23 cellular contexts compared by ENCODE assay signal in the genomic region with DNA sequence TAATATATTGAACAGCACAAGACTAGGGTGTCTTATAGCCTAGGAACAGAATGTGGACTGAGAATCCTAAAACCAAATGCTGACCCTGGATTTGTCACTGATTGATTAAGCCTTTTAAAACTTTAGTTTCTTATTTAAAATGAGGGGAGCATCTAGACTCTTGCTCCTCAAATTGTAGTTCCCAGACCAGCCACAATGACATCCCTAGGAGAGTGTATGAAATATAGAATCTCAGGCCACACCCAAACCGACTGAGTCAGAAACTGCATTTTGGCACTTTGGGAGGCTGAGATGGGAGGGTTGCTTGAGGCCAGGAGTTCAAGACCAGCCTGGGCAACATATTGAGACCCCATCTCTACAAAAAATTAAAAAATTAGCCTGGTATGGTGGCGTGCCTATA.
"Had no signal": no experiment of that assay in that cellular context is flagged by ENCODE, and none has a peak within 500 bp of the region (broad histone marks: within the 10 kb centered on the region; RNA-seq: fewer than 3 reads in every experiment).

No MANE protein-coding gene starts in this region.

- H3K4me3 Mint-ChIP-seq: activated B cell treated with CpG ODN at 0.5 μM for 24 hours; activated CD8-positive, alpha-beta T cell treated with anti-CD3 and anti-CD28 coated beads for 36 hours; activated naive CD8-positive, alpha-beta T cell; activated T-cell treated with anti-CD3 and anti-CD28 coated beads, Interleukin-2, amount 50 U/mL, for 4 hours; natural killer cell treated with Interleukin-12 subunit alpha and Interleukin-12 subunit beta and Interleukin-15 and Interleukin-18, amount 100 ng/mL, for 72 hours; stimulated activated naive B cell treated with anti-CD40 and anti-IgM and Interleukin-4, amounts not matched to agents 10 μg/mL and 1 μg/mL and 100 μg/mL, for 72 hours; T-helper 2 cell treated with Interferon-gamma antibody and Interleukin-4, amounts not matched to agents 5 μg/mL and 100 μg/mL, for 36 hours had no signal

- H3K36me3 ChIP-seq: esophagus squamous epithelium had no signal

- ATAC-seq: activated CD8-positive, alpha-beta T cell treated with anti-CD3 and anti-CD28 coated beads for 36 hours; activated T-cell treated with anti-CD3 and anti-CD28 coated beads, Interleukin-2, amount 50 U/mL, for 4 hours; body of pancreas; left cardiac atrium; left ventricle myocardium superior; mucosa of descending colon; natural killer cell treated with Interleukin-12 subunit alpha and Interleukin-12 subunit beta and Interleukin-15 and Interleukin-18, amount 100 ng/mL, for 72 hours; stimulated activated naive B cell treated with anti-CD40 and anti-IgM and Interleukin-4, amounts not matched to agents 10 μg/mL and 1 μg/mL and 100 μg/mL, for 72 hours; upper lobe of right lung had no signal

- H3K27me3 ChIP-seq: body of pancreas, esophagus squamous epithelium, right atrium auricular region, stomach, thyroid gland, upper lobe of right lung had no signal

- DNase-seq: activated B cell treated with CpG ODN at 0.5 μM for 24 hours; activated CD4-positive, alpha-beta T cell treated with anti-CD3 and anti-CD28 coated beads, Interleukin-2, amount 50 U/mL, for 1 hour; activated CD8-positive, alpha-beta T cell treated with anti-CD3 and anti-CD28 coated beads for 36 hours; activated naive CD4-positive, alpha-beta T cell; activated T-cell treated with anti-CD3 and anti-CD28 coated beads, Interleukin-2, amount 50 U/mL, for 4 hours; aorta; body of pancreas; cerebellar nuclear complex; cortex of kidney; esophagus squamous epithelium; left cardiac atrium; left ventricle myocardium superior; mucosa of descending colon; stimulated activated CD4-positive, alpha-beta T cell treated with anti-CD3 and anti-CD28 coated beads, Interleukin-1b, Interleukin-23, amount 100 ng/mL, for 48 hours; stimulated activated naive B cell treated with anti-CD40 and anti-IgM and Interleukin-4, amounts not matched to agents 10 μg/mL and 1 μg/mL and 100 μg/mL, for 72 hours; stomach; thyroid gland; upper lobe of right lung had no signal

- H3K27ac Mint-ChIP-seq: activated B cell treated with CpG ODN at 0.5 μM for 24 hours; activated CD8-positive, alpha-beta T cell treated with anti-CD3 and anti-CD28 coated beads for 36 hours; activated naive CD8-positive, alpha-beta T cell; natural killer cell treated with Interleukin-12 subunit alpha and Interleukin-12 subunit beta and Interleukin-15 and Interleukin-18, amount 100 ng/mL, for 72 hours; stimulated activated naive B cell treated with anti-CD40 and anti-IgM and Interleukin-4, amounts not matched to agents 10 μg/mL and 1 μg/mL and 100 μg/mL, for 72 hours; T-helper 2 cell treated with Interferon-gamma antibody and Interleukin-4, amounts not matched to agents 5 μg/mL and 100 μg/mL, for 36 hours had no signal

- H3K4me3 ChIP-seq: body of pancreas, esophagus squamous epithelium, mucosa of descending colon, right atrium auricular region, smooth muscle cell, stomach, thyroid gland, upper lobe of right lung had no signal

- H3K9me3 ChIP-seq: body of pancreas, esophagus squamous epithelium, mucosa of descending colon, right atrium auricular region, stomach, thyroid gland, upper lobe of right lung had no signal

- H3K9me3 Mint-ChIP-seq: activated B cell treated with CpG ODN at 0.5 μM for 24 hours; activated CD8-positive, alpha-beta T cell treated with anti-CD3 and anti-CD28 coated beads for 36 hours; activated T-cell treated with anti-CD3 and anti-CD28 coated beads, Interleukin-2, amount 50 U/mL, for 4 hours; natural killer cell treated with Interleukin-12 subunit alpha and Interleukin-12 subunit beta and Interleukin-15 and Interleukin-18, amount 100 ng/mL, for 72 hours; stimulated activated naive B cell treated with anti-CD40 and anti-IgM and Interleukin-4, amounts not matched to agents 10 μg/mL and 1 μg/mL and 100 μg/mL, for 72 hours; T-helper 2 cell treated with Interferon-gamma antibody and Interleukin-4, amounts not matched to agents 5 μg/mL and 100 μg/mL, for 36 hours had no signal

- H3K4me1 ChIP-seq: body of pancreas, esophagus squamous epithelium, right atrium auricular region, stomach, thyroid gland, upper lobe of right lung had no signal

- H3K27ac ChIP-seq: body of pancreas, esophagus squamous epithelium, right atrium auricular region, stomach, thyroid gland, upper lobe of right lung had no signal

- H3K4me2 ChIP-seq: smooth muscle cell had no signal

- H3K4me1 Mint-ChIP-seq: activated B cell treated with CpG ODN at 0.5 μM for 24 hours; stimulated activated naive B cell treated with anti-CD40 and anti-IgM and Interleukin-4, amounts not matched to agents 10 μg/mL and 1 μg/mL and 100 μg/mL, for 72 hours had no signal

- H3K36me3 Mint-ChIP-seq: activated naive CD8-positive, alpha-beta T cell; natural killer cell treated with Interleukin-12 subunit alpha and Interleukin-12 subunit beta and Interleukin-15 and Interleukin-18, amount 100 ng/mL, for 72 hours; stimulated activated naive B cell treated with anti-CD40 and anti-IgM and Interleukin-4, amounts not matched to agents 10 μg/mL and 1 μg/mL and 100 μg/mL, for 72 hours had no signal
